8 cellular contexts compared by ENCODE assay signal in genomic region chr11:72736452-72737069, GRCh38. TPM values are rescaled to one million over a fixed set of nuclear protein-coding genes. Genes with fewer than 3 reads are reported as not detected.
DNase-seq lines count a peak whose midpoint lies in the region; ATAC-seq and TF ChIP-seq lines count a peak whose summit lies in the region.

No MANE protein-coding gene starts in this region.

- no peak overlapping the region for H3K9ac ChIP-seq in neuronal stem cell (ENCODE audit: low read depth, low read length, poor library complexity)

- no peak overlapping the region for H2BK5ac ChIP-seq in neuronal stem cell (ENCODE audit: low read length)

- no peak overlapping the region for H4K8ac ChIP-seq in neuronal stem cell (ENCODE audit: low read depth, low read length)

- no peaks in the 10 kb centered on the region for H3K27me3 ChIP-seq in MG63
- H3K27me3 ChIP-seq in neuronal stem cell (ENCODE audit: control insufficient read depth in 3 of 3, insufficient read depth in 3 of 3, low read depth in 1 of 3, low read length in 3 of 3) = no peaks in the 10 kb centered on the region
- H3K27me3 ChIP-seq in tibial nerve = no peaks in the 10 kb centered on the region

- no peak for TF ChIP-seq CTCF in endothelial cell (IDR thresholded peaks at IDR 0.05; ENCODE audit: unreplicated experiment)
- no peak for TF ChIP-seq CTCF in tibial nerve (IDR thresholded peaks at IDR 0.05)

- DNase-seq in AML-193 (lab: John Stamatoyannopoulos, UW) = peak; percentile 86 to 93
- DNase-seq in MG63 = peak; percentile 69
- DNase-seq in activated CD4-positive, alpha-beta T cell treated with anti-CD3 and anti-CD28 coated beads, Interleukin-2, amount 50 U/mL, for 48 hours = peak; percentile 56 to 66
- DNase-seq in endothelial cell (ENCODE audit: low spot score) = no peak
- no peak for DNase-seq in neuronal stem cell (ENCODE audit: low spot score)
- DNase-seq in tibial nerve (ENCODE audit: low spot score in 2 of 2) = peak in 1 of 2 donors; percentile 52
- no peak for DNase-seq in NCI-H774 (lab: John Stamatoyannopoulos, UW)

- H2BK12ac ChIP-seq in neuronal stem cell (ENCODE audit: low read length) = no peak overlapping the region

- H3K4me1 Mint-ChIP-seq in endothelial cell (ENCODE audit: unreplicated experiment) = peaks cover 43% of the 10 kb centered on the region

- H3K4ac ChIP-seq in neuronal stem cell (ENCODE audit: low read length) = no peak overlapping the region

- H3K4me1 ChIP-seq in neuronal stem cell (ENCODE audit: control insufficient read depth in 2 of 2, insufficient read depth in 1 of 2, low read depth in 1 of 2, low read length in 2 of 2) (peaks cover 8 to 10% of the 10 kb centered on the region in 2 donors), tibial nerve (peaks cover 0 to 52% (median 39%) of the 10 kb centered on the region in 4 donors)

- TF ChIP-seq EP300 in tibial nerve (IDR thresholded peaks at IDR 0.05) = peak in 1 of 2 donors; percentile 57

- H3K9me3 ChIP-seq in MG63 = no peaks in the 10 kb centered on the region
- H3K9me3 ChIP-seq in neuronal stem cell (replicated peaks in 1 of 2; ENCODE audit: control insufficient read depth in 2 of 2, insufficient read depth in 1 of 2, low read depth in 1 of 2, low read length in 2 of 2) = no peaks in the 10 kb centered on the region
- H3K9me3 ChIP-seq in tibial nerve = no peaks in the 10 kb centered on the region

- no peak overlapping the region for H3K14ac ChIP-seq in neuronal stem cell (ENCODE audit: low read length)

- no peak overlapping the region for H2AK5ac ChIP-seq in neuronal stem cell (ENCODE audit: low read depth, low read length)

- H3K9me3 Mint-ChIP-seq in endothelial cell (ENCODE audit: unreplicated experiment) = no peaks in the 10 kb centered on the region

- no peak overlapping the region for H2BK120ac ChIP-seq in neuronal stem cell (ENCODE audit: low read depth, low read length)

- H3K4me2 ChIP-seq in neuronal stem cell (ENCODE audit: insufficient read depth, low read length, poor library complexity, severe bottlenecking) = no peak overlapping the region

- H3K23ac ChIP-seq in neuronal stem cell (ENCODE audit: low read depth, low read length, poor library complexity) = peak overlapping the region; percentile 2

- H3K36me3 ChIP-seq in MG63 (no peaks in the 10 kb centered on the region), neuronal stem cell (replicated peaks in 1 of 2; ENCODE audit: control insufficient read depth in 2 of 2, insufficient read depth in 2 of 2, low read length in 2 of 2) (no peaks in the 10 kb centered on the region), tibial nerve (peaks cover 0 to 2% (median 0%) of the 10 kb centered on the region in 3 donors)

- ATAC-seq in HG02938 (IDR thresholded peaks at IDR 0.05; ENCODE audit: unreplicated experiment) = no peak

- peaks cover 3% of the 10 kb centered on the region for H3K27me3 Mint-ChIP-seq in endothelial cell (ENCODE audit: unreplicated experiment)

- no peak overlapping the region for H4K91ac ChIP-seq in neuronal stem cell (ENCODE audit: low read depth, low read length, poor library complexity)

- peaks cover 5% of the 10 kb centered on the region for H3K79me1 ChIP-seq in neuronal stem cell (ENCODE audit: low read depth, low read length)

- H3K4me3 ChIP-seq in MG63 (no peak overlapping the region), neuronal stem cell (ENCODE audit: low read length in 2 of 2) (no peak overlapping the region), tibial nerve (no peak overlapping the region)

- WGBS in neuronal stem cell (ENCODE audit: extremely low coverage in 2 of 2, insufficient read length in 2 of 2, insufficient replicate concordance in 1 of 2), 2 donors = no CpG with 5 or more reads among the region's 5 CpGs
- 31 to 37% methylated on average over 5 of the region's 5 CpGs for WGBS in tibial nerve, 2 donors

- no peak overlapping the region for H2AFZ ChIP-seq in neuronal stem cell (ENCODE audit: low read length)

- H3K27ac ChIP-seq in neuronal stem cell (replicated peaks; ENCODE audit: low read length) (no peak overlapping the region), tibial nerve (peak overlapping the region in 3 of 4 donors; percentile 64 to 81 (median 76))

- H3K18ac ChIP-seq in neuronal stem cell (ENCODE audit: low read length) = no peak overlapping the region

- no peak overlapping the region for H2BK15ac ChIP-seq in neuronal stem cell (ENCODE audit: low read length)

- H3K36me3 Mint-ChIP-seq in endothelial cell (ENCODE audit: low read depth, unreplicated experiment) = peaks cover 6% of the 10 kb centered on the region

- H3K27ac Mint-ChIP-seq in endothelial cell (ENCODE audit: unreplicated experiment) = peak overlapping the region; percentile 84

- TF ChIP-seq POLR2A in tibial nerve (IDR thresholded peaks at IDR 0.05) = no peak

- H3K4me3 Mint-ChIP-seq in endothelial cell (ENCODE audit: unreplicated experiment) = peak overlapping the region; percentile 7

RNA-seq across cellular contexts. Expression of gene ARAP1, which starts 15.6 kb away (rescaled TPM):
- total RNA-seq in MG63 (2014; rRNA removed; shearing (Covaris generic); ENCODE audit: low replicate concordance) = 55.6 and 92.4 TPM in 2 replicates
- total RNA-seq in endothelial cell (ENCODE audit: unreplicated experiment) (55.1 TPM), tibial nerve (100 to 1,000 TPM; 104 to 151 (median 149) TPM)
- 15.2 TPM for polyA plus RNA-seq in neuronal stem cell (2013, experiment 1 of 2)
- polyA plus RNA-seq in neuronal stem cell (2013, experiment 2 of 2) = 15.9 TPM

RNA-seq across cellular contexts. Expression of gene STARD10, which starts 57.3 kb away (rescaled TPM):
- 0.91 and 15.1 TPM in 2 replicates for total RNA-seq in MG63 (2014; rRNA removed; shearing (Covaris generic); ENCODE audit: low replicate concordance)
- 13.4 TPM for total RNA-seq in endothelial cell (ENCODE audit: unreplicated experiment)
- 19.9 TPM for polyA plus RNA-seq in neuronal stem cell (2013, experiment 1 of 2)
- 17.9 TPM for polyA plus RNA-seq in neuronal stem cell (2013, experiment 2 of 2)
- total RNA-seq in tibial nerve = 10 to 100 TPM; 19.4 to 31.5 (median 23.7) TPM

Comparison
In these comparisons a context has a peak if more than half of its experiments do, and no peak if none do; other contexts are left out.
1. DNase-seq: peak in AML-193 (2 of 2), MG63 (single experiment) and activated CD4-positive, alpha-beta T cell treated with anti-CD3 and anti-CD28 coated beads, Interleukin-2, amount 50 U/mL, for 48 hours (2 of 2); none in endothelial cell (single experiment), neuronal stem cell (single experiment) and NCI-H774 (single experiment).